2 cellular contexts compared by ENCODE assay signal in the genomic region with DNA sequence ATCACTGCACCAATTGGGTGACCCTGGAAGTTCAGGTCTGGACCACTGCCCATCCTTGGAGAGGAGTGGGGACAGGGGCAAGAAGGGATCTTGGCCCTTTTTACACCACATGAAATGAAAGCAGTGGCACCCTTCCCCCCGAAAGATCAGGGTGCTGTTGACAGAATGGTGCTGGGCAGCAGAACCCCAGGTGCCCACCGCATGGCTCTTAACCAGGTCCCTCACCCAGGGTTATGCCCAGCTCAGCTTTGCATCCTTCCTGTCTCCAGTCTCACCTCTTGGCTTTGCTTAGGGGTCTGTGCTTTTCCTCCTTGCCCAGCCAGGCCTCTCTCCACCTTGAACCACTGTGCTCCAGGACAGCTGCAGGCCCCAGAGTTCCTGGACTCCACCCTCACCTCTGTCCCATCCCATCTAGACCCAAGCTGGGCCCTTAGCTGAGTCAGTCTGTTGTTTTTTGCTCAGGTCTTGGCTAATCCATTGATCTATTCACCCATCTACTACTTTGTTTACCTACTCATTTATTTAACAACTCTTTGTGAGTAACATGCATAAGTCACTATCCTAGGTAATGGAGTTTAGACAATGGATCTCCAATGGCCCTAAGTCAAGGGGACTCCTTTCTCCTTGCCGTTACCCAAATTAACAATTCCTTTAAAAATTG.
TF ChIP-seq lines count a peak whose summit lies in the region.

No MANE protein-coding gene starts in this region.

TF ChIP-seq in H1, 55 proteins besides CTCF, POLR2A, EP300 and RAD21 (continued from another document):
- no peak for TF ChIP-seq TAF7 (optimal IDR thresholded peaks at IDR 0.05; ENCODE audit: borderline replicate concordance, low read depth, low read length)
- TF ChIP-seq BRCA1 (IDR thresholded peaks at IDR 0.05; ENCODE audit: low read depth, low read length): no peak

TF ChIP-seq in HepG2, 621 proteins besides CTCF, POLR2A, EP300 and RAD21:
- TF ChIP-seq FOXP1 (IDR thresholded peaks at IDR 0.05) (no peak), FOXP1 (CRISPR knock-in tag; IDR thresholded peaks at IDR 0.05) (peak; percentile 33; the same call in 1 of the 2 replicates), BCL6 (CRISPR knock-in tag; IDR thresholded peaks at IDR 0.05) (peak; percentile 17; the same call in 1 of the 2 replicates), RFX1 (IDR thresholded peaks at IDR 0.05) (no peak), HMG20A (CRISPR knock-in tag; IDR thresholded peaks at IDR 0.05; ENCODE audit: borderline replicate concordance) (0 out of 2 replicates have a peak, but pooled peaks have one; percentile 35), AGO2 (optimal IDR thresholded peaks at IDR 0.05; ENCODE audit: low read depth, low read length) (no peak), FOSL2 (CRISPR knock-in tag; IDR thresholded peaks at IDR 0.05) (peak; percentile 90), KMT2A (CRISPR knock-in tag; IDR thresholded peaks at IDR 0.05) (no peak), KDM4B (CRISPR knock-in tag; IDR thresholded peaks at IDR 0.05) (no peak), ATM (IDR thresholded peaks at IDR 0.05; ENCODE audit: borderline replicate concordance) (no peak), ZNF724P (CRISPR knock-in tag; IDR thresholded peaks at IDR 0.05; ENCODE audit: borderline replicate concordance) (no peak), FOXA3 (CRISPR knock-in tag; IDR thresholded peaks at IDR 0.05) (peak; percentile 67), HNF4A (CRISPR knock-in tag; IDR thresholded peaks at IDR 0.05) (no peak), SOX13 (IDR thresholded peaks at IDR 0.05) (no peak), SOX13 (CRISPR knock-in tag; conservative IDR thresholded peaks at IDR 0.05 in 1 of 2, IDR thresholded peaks at IDR 0.05 in 1 of 2) (peak in 1 of 2 experiments; percentile 54; a peak in 1 of 4 replicates), HCFC1 (IDR thresholded peaks at IDR 0.05; ENCODE audit: low read depth, low read length) (no peak), SOX6 (IDR thresholded peaks at IDR 0.05) (no peak), SOX6 (CRISPR knock-in tag; IDR thresholded peaks at IDR 0.05) (peak; percentile 71; the same call in 1 of the 2 replicates), SOX5 (CRISPR knock-in tag; IDR thresholded peaks at IDR 0.05; ENCODE audit: borderline replicate concordance) (peak; percentile 55; the same call in 1 of the 2 replicates), KDM5A (IDR thresholded peaks at IDR 0.05; ENCODE audit: borderline replicate concordance, low read length) (no peak), GATAD2A (CRISPR knock-in tag; IDR thresholded peaks at IDR 0.05) (peak; percentile 44; the same call in 1 of the 2 replicates), HHEX (CRISPR knock-in tag; IDR thresholded peaks at IDR 0.05) (0 out of 2 replicates have a peak, but pooled peaks have one; percentile 41), RARA (CRISPR knock-in tag; IDR thresholded peaks at IDR 0.05) (0 out of 2 replicates have a peak, but pooled peaks have one; percentile 19), ZNF644 (CRISPR knock-in tag; IDR thresholded peaks at IDR 0.05; ENCODE audit: low read depth) (0 out of 2 replicates have a peak, but pooled peaks have one; percentile 11)
- TF ChIP-seq, protein P1, sequence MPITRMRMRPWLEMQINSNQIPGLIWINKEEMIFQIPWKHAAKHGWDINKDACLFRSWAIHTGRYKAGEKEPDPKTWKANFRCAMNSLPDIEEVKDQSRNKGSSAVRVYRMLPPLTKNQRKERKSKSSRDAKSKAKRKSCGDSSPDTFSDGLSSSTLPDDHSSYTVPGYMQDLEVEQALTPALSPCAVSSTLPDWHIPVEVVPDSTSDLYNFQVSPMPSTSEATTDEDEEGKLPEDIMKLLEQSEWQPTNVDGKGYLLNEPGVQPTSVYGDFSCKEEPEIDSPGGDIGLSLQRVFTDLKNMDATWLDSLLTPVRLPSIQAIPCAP (CRISPR knock-in tag; IDR thresholded peaks at IDR 0.05; ENCODE audit: low read depth): no peak
